ENCODE assay signal across 2 cellular contexts in the genomic region with DNA sequence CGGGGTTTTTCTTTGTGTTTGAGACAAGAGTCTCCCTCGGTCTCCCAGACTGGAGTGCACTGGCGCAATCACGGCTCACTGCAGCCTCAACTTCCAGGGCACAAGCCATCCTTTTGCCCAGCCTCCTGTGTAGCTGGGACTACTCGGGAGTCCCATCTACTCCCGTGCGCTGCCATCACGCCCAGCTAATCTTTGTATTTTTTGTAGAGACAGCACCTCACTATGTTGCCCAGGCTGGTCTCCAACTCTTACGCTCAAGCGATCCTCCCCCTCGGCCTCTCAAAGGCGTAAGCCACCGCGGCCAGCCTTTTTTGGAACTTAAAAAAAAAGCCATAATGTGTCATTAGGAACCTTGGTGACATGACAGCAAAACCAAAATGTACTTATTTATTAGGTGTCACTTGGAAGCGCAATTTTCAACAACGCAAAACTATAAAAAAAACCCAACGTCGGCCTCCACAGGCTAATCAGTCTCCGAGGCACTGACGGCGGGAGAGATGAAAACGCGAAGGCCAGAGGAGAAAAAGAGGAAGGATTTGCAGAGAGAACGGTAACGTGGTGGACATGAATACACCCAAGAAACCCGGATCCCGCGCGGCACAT.
TF ChIP-seq lines count a peak whose summit lies in the region.

No MANE protein-coding gene starts in this region.

TF ChIP-seq in HEK293, 187 proteins besides CTCF, POLR2A, EP300 and RAD21:
- TF ChIP-seq ZNF23 (tag by site-specific recombination; IDR thresholded peaks at IDR 0.05; ENCODE audit: borderline replicate concordance) (no peak), ZNF433 (tag by site-specific recombination; IDR thresholded peaks at IDR 0.05; ENCODE audit: low read depth) (0 out of 2 replicates have a peak, but pooled peaks have one; percentile 3), ZNF121 (tag by site-specific recombination; IDR thresholded peaks at IDR 0.05) (0 out of 2 replicates have a peak, but pooled peaks have one; percentile 21), ZNF777 (tag by site-specific recombination; IDR thresholded peaks at IDR 0.05; ENCODE audit: borderline replicate concordance) (no peak), ZNF394 (tag by site-specific recombination; IDR thresholded peaks at IDR 0.05; ENCODE audit: borderline replicate concordance) (peak; percentile 21; the same call in 1 of the 2 replicates)
- TF ChIP-seq, protein P1, sequence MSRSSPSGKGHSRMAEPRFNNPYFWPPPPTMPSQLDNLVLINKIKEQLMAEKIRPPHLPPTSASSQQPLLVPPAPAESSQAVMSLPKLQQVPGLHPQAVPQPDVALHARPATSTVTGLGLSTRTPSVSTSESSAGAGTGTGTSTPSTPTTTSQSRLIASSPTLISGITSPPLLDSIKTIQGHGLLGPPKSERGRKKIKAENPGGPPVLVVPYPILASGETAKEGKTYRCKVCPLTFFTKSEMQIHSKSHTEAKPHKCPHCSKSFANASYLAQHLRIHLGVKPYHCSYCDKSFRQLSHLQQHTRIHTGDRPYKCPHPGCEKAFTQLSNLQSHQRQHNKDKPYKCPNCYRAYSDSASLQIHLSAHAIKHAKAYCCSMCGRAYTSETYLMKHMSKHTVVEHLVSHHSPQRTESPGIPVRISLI (tag by site-specific recombination; IDR thresholded peaks at IDR 0.05): 0 out of 2 replicates have a peak, but pooled peaks have one; percentile 50
- TF ChIP-seq, protein P2, sequence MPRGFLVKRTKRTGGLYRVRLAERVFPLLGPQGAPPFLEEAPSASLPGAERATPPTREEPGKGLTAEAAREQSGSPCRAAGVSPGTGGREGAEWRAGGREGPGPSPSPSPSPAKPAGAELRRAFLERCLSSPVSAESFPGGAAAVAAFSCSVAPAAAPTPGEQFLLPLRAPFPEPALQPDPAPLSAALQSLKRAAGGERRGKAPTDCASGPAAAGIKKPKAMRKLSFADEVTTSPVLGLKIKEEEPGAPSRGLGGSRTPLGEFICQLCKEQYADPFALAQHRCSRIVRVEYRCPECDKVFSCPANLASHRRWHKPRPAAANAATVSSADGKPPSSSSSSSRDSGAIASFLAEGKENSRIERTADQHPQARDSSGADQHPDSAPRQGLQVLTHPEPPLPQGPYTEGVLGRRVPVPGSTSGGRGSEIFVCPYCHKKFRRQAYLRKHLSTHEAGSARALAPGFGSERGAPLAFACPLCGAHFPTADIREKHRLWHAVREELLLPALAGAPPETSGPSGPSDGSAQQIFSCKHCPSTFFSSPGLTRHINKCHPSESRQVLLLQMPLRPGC (tag by site-specific recombination; IDR thresholded peaks at IDR 0.05): no peak
- TF ChIP-seq, protein P3, sequence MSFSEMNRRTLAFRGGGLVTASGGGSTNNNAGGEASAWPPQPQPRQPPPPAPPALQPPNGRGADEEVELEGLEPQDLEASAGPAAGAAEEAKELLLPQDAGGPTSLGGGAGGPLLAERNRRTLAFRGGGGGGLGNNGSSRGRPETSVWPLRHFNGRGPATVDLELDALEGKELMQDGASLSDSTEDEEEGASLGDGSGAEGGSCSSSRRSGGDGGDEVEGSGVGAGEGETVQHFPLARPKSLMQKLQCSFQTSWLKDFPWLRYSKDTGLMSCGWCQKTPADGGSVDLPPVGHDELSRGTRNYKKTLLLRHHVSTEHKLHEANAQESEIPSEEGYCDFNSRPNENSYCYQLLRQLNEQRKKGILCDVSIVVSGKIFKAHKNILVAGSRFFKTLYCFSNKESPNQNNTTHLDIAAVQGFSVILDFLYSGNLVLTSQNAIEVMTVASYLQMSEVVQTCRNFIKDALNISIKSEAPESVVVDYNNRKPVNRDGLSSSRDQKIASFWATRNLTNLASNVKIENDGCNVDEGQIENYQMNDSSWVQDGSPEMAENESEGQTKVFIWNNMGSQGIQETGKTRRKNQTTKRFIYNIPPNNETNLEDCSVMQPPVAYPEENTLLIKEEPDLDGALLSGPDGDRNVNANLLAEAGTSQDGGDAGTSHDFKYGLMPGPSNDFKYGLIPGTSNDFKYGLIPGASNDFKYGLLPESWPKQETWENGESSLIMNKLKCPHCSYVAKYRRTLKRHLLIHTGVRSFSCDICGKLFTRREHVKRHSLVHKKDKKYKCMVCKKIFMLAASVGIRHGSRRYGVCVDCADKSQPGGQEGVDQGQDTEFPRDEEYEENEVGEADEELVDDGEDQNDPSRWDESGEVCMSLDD (tag by site-specific recombination; IDR thresholded peaks at IDR 0.05): no peak

TF ChIP-seq in HepG2, 621 proteins besides CTCF, POLR2A, EP300 and RAD21:
- TF ChIP-seq, protein P4, sequence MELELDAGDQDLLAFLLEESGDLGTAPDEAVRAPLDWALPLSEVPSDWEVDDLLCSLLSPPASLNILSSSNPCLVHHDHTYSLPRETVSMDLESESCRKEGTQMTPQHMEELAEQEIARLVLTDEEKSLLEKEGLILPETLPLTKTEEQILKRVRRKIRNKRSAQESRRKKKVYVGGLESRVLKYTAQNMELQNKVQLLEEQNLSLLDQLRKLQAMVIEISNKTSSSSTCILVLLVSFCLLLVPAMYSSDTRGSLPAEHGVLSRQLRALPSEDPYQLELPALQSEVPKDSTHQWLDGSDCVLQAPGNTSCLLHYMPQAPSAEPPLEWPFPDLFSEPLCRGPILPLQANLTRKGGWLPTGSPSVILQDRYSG (CRISPR knock-in tag; IDR thresholded peaks at IDR 0.05): no peak
- TF ChIP-seq MTF1 (CRISPR knock-in tag; IDR thresholded peaks at IDR 0.05) (no peak), ZNF30 (CRISPR knock-in tag; IDR thresholded peaks at IDR 0.05) (0 out of 2 replicates have a peak, but pooled peaks have one; percentile 4), NFKB2 (CRISPR knock-in tag; IDR thresholded peaks at IDR 0.05; ENCODE audit: borderline replicate concordance) (no peak), ZKSCAN1 (IDR thresholded peaks at IDR 0.05; ENCODE audit: low read length) (no peak), ESRRA (CRISPR knock-in tag; IDR thresholded peaks at IDR 0.05; ENCODE audit: low read depth) (no peak), SKI (IDR thresholded peaks at IDR 0.05; ENCODE audit: partially characterized antibody) (no peak), PTBP1 (IDR thresholded peaks at IDR 0.05; ENCODE audit: low read depth, low read length, poor library complexity, severe bottlenecking) (peak; percentile 3), ZMYM2 (CRISPR knock-in tag; IDR thresholded peaks at IDR 0.05) (no peak), BRCA1 (CRISPR knock-in tag; IDR thresholded peaks at IDR 0.05) (no peak), KDM1A (CRISPR knock-in tag; IDR thresholded peaks at IDR 0.05) (no peak), ZNF530 (CRISPR knock-in tag; IDR thresholded peaks at IDR 0.05; ENCODE audit: low read depth) (no peak), SNAPC2 (CRISPR knock-in tag; IDR thresholded peaks at IDR 0.05) (no peak), ZNF501 (CRISPR knock-in tag; IDR thresholded peaks at IDR 0.05) (no peak), MAF1 (CRISPR knock-in tag; IDR thresholded peaks at IDR 0.05; ENCODE audit: borderline replicate concordance) (0 out of 2 replicates have a peak, but pooled peaks have one; percentile 2), ZNF20 (CRISPR knock-in tag; IDR thresholded peaks at IDR 0.05) (no peak), PRPF4 (IDR thresholded peaks at IDR 0.05; ENCODE audit: low read depth, low read length, poor library complexity, severe bottlenecking) (peak; percentile 92), FIP1L1 (IDR thresholded peaks at IDR 0.05; ENCODE audit: borderline replicate concordance, insufficient read depth, low read depth, low read length) (0 out of 2 replicates have a peak, but pooled peaks have one; percentile 5), GZF1 (CRISPR knock-in tag; IDR thresholded peaks at IDR 0.05) (no peak)
- TF ChIP-seq, protein P5, sequence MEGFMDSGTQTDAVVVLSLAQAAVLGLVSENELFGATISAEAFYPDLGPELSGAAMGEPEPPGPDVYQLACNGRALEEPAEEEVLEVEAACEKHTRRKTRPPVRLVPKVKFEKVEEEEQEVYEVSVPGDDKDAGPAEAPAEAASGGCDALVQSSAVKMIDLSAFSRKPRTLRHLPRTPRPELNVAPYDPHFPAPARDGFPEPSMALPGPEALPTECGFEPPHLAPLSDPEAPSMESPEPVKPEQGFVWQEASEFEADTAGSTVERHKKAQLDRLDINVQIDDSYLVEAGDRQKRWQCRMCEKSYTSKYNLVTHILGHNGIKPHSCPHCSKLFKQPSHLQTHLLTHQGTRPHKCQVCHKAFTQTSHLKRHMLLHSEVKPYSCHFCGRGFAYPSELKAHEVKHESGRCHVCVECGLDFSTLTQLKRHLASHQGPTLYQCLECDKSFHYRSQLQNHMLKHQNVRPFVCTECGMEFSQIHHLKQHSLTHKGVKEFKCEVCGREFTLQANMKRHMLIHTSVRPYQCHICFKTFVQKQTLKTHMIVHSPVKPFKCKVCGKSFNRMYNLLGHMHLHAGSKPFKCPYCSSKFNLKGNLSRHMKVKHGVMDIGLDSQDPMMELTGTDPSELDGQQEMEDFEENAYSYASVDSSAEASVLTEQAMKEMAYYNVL (CRISPR knock-in tag; IDR thresholded peaks at IDR 0.05; ENCODE audit: borderline replicate concordance): no peak
- TF ChIP-seq, protein P6, sequence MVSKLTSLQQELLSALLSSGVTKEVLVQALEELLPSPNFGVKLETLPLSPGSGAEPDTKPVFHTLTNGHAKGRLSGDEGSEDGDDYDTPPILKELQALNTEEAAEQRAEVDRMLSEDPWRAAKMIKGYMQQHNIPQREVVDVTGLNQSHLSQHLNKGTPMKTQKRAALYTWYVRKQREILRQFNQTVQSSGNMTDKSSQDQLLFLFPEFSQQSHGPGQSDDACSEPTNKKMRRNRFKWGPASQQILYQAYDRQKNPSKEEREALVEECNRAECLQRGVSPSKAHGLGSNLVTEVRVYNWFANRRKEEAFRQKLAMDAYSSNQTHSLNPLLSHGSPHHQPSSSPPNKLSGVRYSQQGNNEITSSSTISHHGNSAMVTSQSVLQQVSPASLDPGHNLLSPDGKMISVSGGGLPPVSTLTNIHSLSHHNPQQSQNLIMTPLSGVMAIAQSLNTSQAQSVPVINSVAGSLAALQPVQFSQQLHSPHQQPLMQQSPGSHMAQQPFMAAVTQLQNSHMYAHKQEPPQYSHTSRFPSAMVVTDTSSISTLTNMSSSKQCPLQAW (CRISPR knock-in tag; IDR thresholded peaks at IDR 0.05): 0 out of 2 replicates have a peak, but pooled peaks have one; percentile 1
